1 cellular context compared by ENCODE assay signal in genomic region chr16:2983706-2984136, GRCh38.
A peak's percentile ranks its signal among the peaks of the same experiment; 100 is the strongest.
TF ChIP-seq lines count a peak whose summit lies in the region.

No MANE protein-coding gene starts in this region.

TF ChIP-seq in K562, 482 proteins besides CTCF, POLR2A, EP300 and RAD21 (continued from another document and continues in another):
- TF ChIP-seq ZNF280A (IDR thresholded peaks at IDR 0.05; ENCODE audit: low read depth, partially characterized antibody) (no peak), MLX (CRISPR knock-in tag; conservative IDR thresholded peaks at IDR 0.05) (no peak), CGGBP1 (CRISPR knock-in tag; IDR thresholded peaks at IDR 0.05) (no peak), CHAMP1 (IDR thresholded peaks at IDR 0.05) (no peak), SAP30 (IDR thresholded peaks at IDR 0.05; ENCODE audit: borderline replicate concordance, insufficient read depth, low read depth, low read length, poor library complexity, severe bottlenecking) (no peak), ZNF165 (CRISPR knock-in tag; IDR thresholded peaks at IDR 0.05; ENCODE audit: borderline replicate concordance) (no peak), NFE2L1 (tag; IDR thresholded peaks at IDR 0.05; ENCODE audit: borderline replicate concordance, low read depth) (no peak), MTA3 (IDR thresholded peaks at IDR 0.05; ENCODE audit: borderline replicate concordance) (peak; percentile 74; the same call in 1 of the 2 replicates), ZNF146 (CRISPR knock-in tag; IDR thresholded peaks at IDR 0.05; ENCODE audit: unreplicated experiment) (no peak), HDAC8 (tag; IDR thresholded peaks at IDR 0.05) (no peak), MTF1 (CRISPR knock-in tag; IDR thresholded peaks at IDR 0.05; ENCODE audit: borderline replicate concordance) (no peak), CREB3 (tag; conservative IDR thresholded peaks at IDR 0.05; ENCODE audit: low read depth) (no peak), ZNF41 (CRISPR knock-in tag; conservative IDR thresholded peaks at IDR 0.05) (no peak), CEBPB (tag; IDR thresholded peaks at IDR 0.05) (no peak), JUND (IDR thresholded peaks at IDR 0.05; ENCODE audit: borderline replicate concordance, low read depth, low read length) (peak; percentile 56; the same call in 1 of the 2 replicates), JUND (tag; IDR thresholded peaks at IDR 0.05; ENCODE audit: borderline replicate concordance, low read depth, low read length) (peak; percentile 22; the same call in 1 of the 3 replicates), TCFL5 (CRISPR knock-in tag; conservative IDR thresholded peaks at IDR 0.05) (no peak), GMEB1 (CRISPR knock-in tag; IDR thresholded peaks at IDR 0.05) (no peak), BRF1 (IDR thresholded peaks at IDR 0.05; ENCODE audit: borderline replicate concordance, extremely low read depth, insufficient read length) (no peak), MEF2D (tag; conservative IDR thresholded peaks at IDR 0.05; ENCODE audit: low read depth) (no peak), ZKSCAN1 (IDR thresholded peaks at IDR 0.05; ENCODE audit: low read depth, low read length) (no peak), ZNF174 (CRISPR knock-in tag; IDR thresholded peaks at IDR 0.05) (no peak), CHD4 (IDR thresholded peaks at IDR 0.05; ENCODE audit: insufficient read depth, insufficient replicate concordance, low read depth, low read length, poor library complexity, severe bottlenecking) (no peak), NFATC3 (IDR thresholded peaks at IDR 0.05) (no peak), ZNF699 (CRISPR knock-in tag; IDR thresholded peaks at IDR 0.05; ENCODE audit: insufficient replicate concordance) (no peak), DDX20 (tag; IDR thresholded peaks at IDR 0.05; ENCODE audit: low read depth) (no peak), DEAF1 (CRISPR knock-in tag; IDR thresholded peaks at IDR 0.05) (peak; percentile 81), GTF2B (IDR thresholded peaks at IDR 0.05; ENCODE audit: extremely low read depth, insufficient read length) (no peak), HDAC3 (IDR thresholded peaks at IDR 0.05; ENCODE audit: borderline replicate concordance, partially characterized antibody) (no peak), BRD9 (IDR thresholded peaks at IDR 0.05; ENCODE audit: low read depth, partially characterized antibody) (no peak), ZZZ3 (IDR thresholded peaks at IDR 0.05) (no peak), ZHX1 (conservative IDR thresholded peaks at IDR 0.05; ENCODE audit: low read length) (no peak), ZNF717 (CRISPR knock-in tag; IDR thresholded peaks at IDR 0.05) (no peak), CREB1 (IDR thresholded peaks at IDR 0.05) (no peak), CREB1 (CRISPR knock-in tag; IDR thresholded peaks at IDR 0.05) (peak; percentile 41; the same call in 1 of the 2 replicates), E2F5 (CRISPR knock-in tag; IDR thresholded peaks at IDR 0.05) (no peak), SREBF1 (IDR thresholded peaks at IDR 0.05; ENCODE audit: borderline replicate concordance, low read depth, low read length) (no peak), SNRNP70 (optimal IDR thresholded peaks at IDR 0.05; ENCODE audit: low read depth, low read length) (no peak), FOXJ2 (tag; IDR thresholded peaks at IDR 0.05) (no peak), ATF6 (CRISPR knock-in tag; IDR thresholded peaks at IDR 0.05) (no peak), LCOR (CRISPR knock-in tag; IDR thresholded peaks at IDR 0.05) (no peak), NR2C2 (CRISPR knock-in tag; IDR thresholded peaks at IDR 0.05) (no peak), NR2C2 (tag; IDR thresholded peaks at IDR 0.05) (no peak), L3MBTL2 (IDR thresholded peaks at IDR 0.05) (peak; percentile 88), HMBOX1 (IDR thresholded peaks at IDR 0.05) (no peak), WHSC1 (IDR thresholded peaks at IDR 0.05; ENCODE audit: low read length) (no peak), RBM14 (IDR thresholded peaks at IDR 0.05; ENCODE audit: borderline replicate concordance, insufficient read depth, low read depth, low read length) (no peak)
